Comparison of ENCODE assay signal across 8 cellular contexts in genomic region chr2:38076250-38076709, GRCh38. TPM values are rescaled to one million over a fixed set of nuclear protein-coding genes. Genes with fewer than 3 reads are reported as not detected.
DNase-seq lines count a peak whose midpoint lies in the region; ATAC-seq and TF ChIP-seq lines count a peak whose summit lies in the region.

No MANE protein-coding gene starts in this region.

- H3K27ac Mint-ChIP-seq in HFFc6: peak overlapping the region; percentile 31; the same call in 1 of the 2 replicates

- peak overlapping the region; percentile 88 for H3K4me2 ChIP-seq in osteoblast (ENCODE audit: insufficient read depth, low read length)

- H3K27me3 ChIP-seq in osteoblast (ENCODE audit: insufficient read depth, low read length): peaks cover 23% of the 10 kb centered on the region
- H3K27me3 ChIP-seq in aorta (ENCODE audit: control insufficient read depth in 1 of 2, insufficient read depth in 2 of 2, low read length in 1 of 2): no peaks in the 10 kb centered on the region

- peaks cover 24% of the 10 kb centered on the region for H3K36me3 ChIP-seq in osteoblast (ENCODE audit: insufficient read depth, low read length)
- H3K36me3 ChIP-seq in aorta (ENCODE audit: control insufficient read depth in 1 of 2, insufficient read depth in 2 of 2, low read length in 1 of 2): no peaks in the 10 kb centered on the region

- peaks cover 28% of the 10 kb centered on the region for H3K27me3 Mint-ChIP-seq in HFFc6 (ENCODE audit: insufficient read depth)

- peak; percentile 21 to 48 for DNase-seq in activated CD4-positive, alpha-beta T cell treated with anti-CD3 and anti-CD28 coated beads for 24 hours (ENCODE audit: low read depth in 2 of 2)
- no peak for DNase-seq in activated CD4-positive, alpha-beta T cell treated with anti-CD3 and anti-CD28 coated beads, Interleukin-2, amount 50 U/mL, for 4 hours
- peak; percentile 25 for DNase-seq in HFFc6
- DNase-seq in NCI-H1694 (lab: John Stamatoyannopoulos, UW): peak; percentile 77
- DNase-seq in activated T-cell treated with anti-CD3 and anti-CD28 coated beads, Interleukin-2, amount 50 U/mL, for 48 hours: peak; percentile 81 to 84
- DNase-seq in germinal center (ENCODE audit: low spot score): peak; percentile 46
- DNase-seq in osteoblast (ENCODE audit: insufficient read length, low spot score, missing footprints): peak; percentile 94
- peak; percentile 85 to 90 for DNase-seq in aorta

- intact Hi-C loops in aorta (cut with DNase I): loop anchor here (5.0 kb wide), 2 partner anchors 196 to 201 kb away; no protein-coding TSS in a partner anchor

- H3K79me2 ChIP-seq in osteoblast (ENCODE audit: insufficient read depth, low read length): peaks cover 28% of the 10 kb centered on the region

- peak overlapping the region; percentile 97 for H3K27ac ChIP-seq in osteoblast (ENCODE audit: low read depth, low read length)
- H3K27ac ChIP-seq in aorta (ENCODE audit: low read depth in 1 of 2, low read length in 2 of 2): no peak overlapping the region

- peak overlapping the region; percentile 80 for H3K4me3 ChIP-seq in osteoblast (ENCODE audit: insufficient read depth, low read length)
- peak overlapping the region; percentile 20 to 66 for H3K4me3 ChIP-seq in aorta (ENCODE audit: low read length in 2 of 2)

- H3K9me3 ChIP-seq in osteoblast (ENCODE audit: low read depth, low read length): no peaks in the 10 kb centered on the region
- H3K9me3 ChIP-seq in aorta (ENCODE audit: control insufficient read depth, low read length): no peaks in the 10 kb centered on the region

- H4K20me1 ChIP-seq in osteoblast (ENCODE audit: insufficient read depth, low read length): peaks cover 7% of the 10 kb centered on the region

- no peaks in the 10 kb centered on the region for H3K9me3 Mint-ChIP-seq in HFFc6

- no peaks in the 10 kb centered on the region for H3K36me3 Mint-ChIP-seq in HFFc6 (ENCODE audit: low read depth)

- peak; percentile 88 for ATAC-seq in aorta (ENCODE audit: low FRiP score)

- peaks cover 22% of the 10 kb centered on the region for H3K4me1 ChIP-seq in osteoblast (ENCODE audit: insufficient read depth, low read length)
- H3K4me1 ChIP-seq in aorta (ENCODE audit: control insufficient read depth in 1 of 2, insufficient read depth in 2 of 2, low read length in 2 of 2): no peaks in the 10 kb centered on the region

- TF ChIP-seq CTCF in HFFc6 (IDR thresholded peaks at IDR 0.05): no peak; the same call in 1 of the 2 replicates
- peak; percentile 41 for TF ChIP-seq CTCF in osteoblast (IDR thresholded peaks at IDR 0.05; ENCODE audit: extremely low read depth, low read depth, low read length)

- no peaks in the 10 kb centered on the region for H3K4me1 Mint-ChIP-seq in HFFc6 (ENCODE audit: low read depth)

- WGBS in aorta, 2 donors: 0 to 1% methylated on average over 39 of the region's 39 CpGs

- H2AFZ ChIP-seq in osteoblast (ENCODE audit: low read length): peak overlapping the region; percentile 50

- peak overlapping the region; percentile 80 for H3K4me3 Mint-ChIP-seq in HFFc6

RNA-seq across cellular contexts. Expression of gene CYP1B1, which starts 0.3 kb away (rescaled TPM):
- total RNA-seq in HFFc6 (2021; fragmentation: NEBNext Ultra II Directional; extraction: Animal tissue kit (Norgen Biotek cat#: 25700)): under 1 TPM in 1 of 6 experiments, not detected in 5; 0.17 TPM
- 827 and 849 TPM in 2 replicates for total RNA-seq in osteoblast
- total RNA-seq in aorta: 100 to 1,000 TPM; 114 to 115 TPM
- polyA plus RNA-seq in aorta: 10 to 100 TPM in 1 of 2 donors, 1 to 10 TPM in 1; 7.3 to 10.4 TPM

Comparison
In these comparisons a context has a peak if more than half of its experiments do, and no peak if none do; other contexts are left out.
1. DNase-seq: peak in activated CD4-positive, alpha-beta T cell treated with anti-CD3 and anti-CD28 coated beads for 24 hours (2 of 2), HFFc6 (single experiment), NCI-H1694 (single experiment), activated T-cell treated with anti-CD3 and anti-CD28 coated beads, Interleukin-2, amount 50 U/mL, for 48 hours (2 of 2), germinal center (single experiment), osteoblast (single experiment) and aorta (2 of 2); none in activated CD4-positive, alpha-beta T cell treated with anti-CD3 and anti-CD28 coated beads, Interleukin-2, amount 50 U/mL, for 4 hours (0 of 2).
2. RNA of gene CYP1B1, which starts 0.3 kb away (total RNA-seq): 827 to 849 TPM in osteoblast and 114 to 115 TPM in aorta; 0.17 TPM in HFFc6; every median in the first group is over 10 times any median in the second.